In genomic region chr17:78675316-78675616, GRCh38 we compare ENCODE assay signal across 15 cellular contexts.
DNase-seq lines count a peak whose midpoint lies in the region; ATAC-seq, FAIRE-seq and TF ChIP-seq lines count a peak whose summit lies in the region.
"Had no signal": no experiment of that assay in that cellular context is flagged by ENCODE, and none has a peak within 500 bp of the region (broad histone marks: within the 10 kb centered on the region; RNA-seq: fewer than 3 reads in every experiment).

No MANE protein-coding gene starts in this region.

- no peaks in the 10 kb centered on the region for H3F3A ChIP-seq in GM23338 (replicated peaks; ENCODE audit: low read depth)

- H3K9me2 ChIP-seq in GM23338 (ENCODE audit: insufficient read depth): no peaks in the 10 kb centered on the region

- POLR2A ChIA-PET in RWPE1 (lab: Yijun Ruan, JAX; ENCODE audit: low non-redundant PET) (no interaction called here), endothelial cell of umbilical vein (lab: Charles Lee) (no interaction called here)

- H3K4me2 ChIP-seq in GM23338: no peak overlapping the region
- no peak overlapping the region for H3K4me2 ChIP-seq in endothelial cell of umbilical vein (ENCODE audit: insufficient read depth, low read length)

- H2AFZ ChIP-seq in GM23338 (no peak overlapping the region), endothelial cell of umbilical vein (ENCODE audit: low read depth, low read length) (no peak overlapping the region)

- no peaks in the 10 kb centered on the region for H3K27me3 ChIP-seq in GM23338 (ENCODE audit: insufficient read depth)
- no peaks in the 10 kb centered on the region for H3K27me3 ChIP-seq in endothelial cell of umbilical vein (ENCODE audit: control insufficient read depth in 2 of 2, insufficient read depth in 2 of 2, low read length in 2 of 2)
- no peaks in the 10 kb centered on the region for H3K27me3 ChIP-seq in ascending aorta

- DNase-seq in GM23338 (ENCODE audit: low spot score) (no peak), RWPE1 (ENCODE audit: low spot score) (no peak), endothelial cell of umbilical vein (ENCODE audit: low read depth, low spot score) (no peak), ascending aorta (ENCODE audit: low spot score in 2 of 2) (no peak), CD1c-positive myeloid dendritic cell (ENCODE audit: extremely low spot score) (no peak)
- DNase-seq: Calu3, HCEC 1CT, NCI-H1930, NCI-H2171, NCI-H446 treated with DMSO at 0.1 percent for 48 hours, Right ventricle myocardium superior had no signal

- dilution Hi-C loops in endothelial cell of umbilical vein (cut with MboI; ENCODE audit: extremely low pct_ligation_motif_present, low sequenced_read_pairs): no loop called here

- TF ChIP-seq CTCF in GM23338 (conservative IDR thresholded peaks at IDR 0.05; ENCODE audit: low read depth in 2 of 2) (no peak), RWPE1 (conservative IDR thresholded peaks at IDR 0.05; ENCODE audit: low read depth) (no peak), endothelial cell of umbilical vein (IDR thresholded peaks at IDR 0.05; ENCODE audit: extremely low read depth in 1 of 2, insufficient read depth in 1 of 2, low read depth in 1 of 2, low read length in 2 of 2) (no peak), ascending aorta (IDR thresholded peaks at IDR 0.05) (no peak)

- peaks cover 5% of the 10 kb centered on the region; the same call in 2 of the 3 replicates for H3K4me1 Mint-ChIP-seq in GM23338
- H3K4me1 Mint-ChIP-seq in stimulated activated memory B cell treated with anti-CD40 and anti-IgM and Interleukin-4, amounts not matched to agents 10 μg/mL and 1 μg/mL and 100 μg/mL, for 72 hours: peaks cover 13% of the 10 kb centered on the region
- H3K4me1 Mint-ChIP-seq in activated T-helper 17 cell treated with anti-CD3 and anti-CD28 coated beads, Interleukin-2, amount 50 U/mL, for 72 hours: peaks cover 7% of the 10 kb centered on the region

- TSS peak; percentile 9 for BruUV-seq in endothelial cell of umbilical vein (replicated peaks; lab: Mats Ljungman, UMichigan)

- H3K4me1 ChIP-seq in GM23338 (ENCODE audit: insufficient read depth) (no peaks in the 10 kb centered on the region), endothelial cell of umbilical vein (ENCODE audit: control insufficient read depth, extremely low read depth, insufficient read depth, low read length) (peaks cover 5% of the 10 kb centered on the region), ascending aorta (no peaks in the 10 kb centered on the region)

- CTCF ChIA-PET in RWPE1 (lab: Yijun Ruan, JAX) (interaction anchor here (0.6 to 1.6 kb wide), 4 partner anchors 58 to 230 kb away, joined by 3 to 7 read pairs (median 3); no protein-coding TSS in a partner anchor), endothelial cell of umbilical vein (lab: Charles Lee) (interaction anchor here (1.1 to 1.8 kb wide), 2 partner anchors 9 to 11 kb away, joined by 3 to 5 read pairs; no protein-coding TSS in a partner anchor)

- no peak overlapping the region for H3K9ac ChIP-seq in endothelial cell of umbilical vein (replicated peaks; ENCODE audit: extremely low read depth, insufficient read depth, low read length)

- no peaks in the 10 kb centered on the region; the same call in 1 of the 2 replicates for H4K20me1 ChIP-seq in GM23338 (replicated peaks; ENCODE audit: insufficient read depth)
- H4K20me1 ChIP-seq in endothelial cell of umbilical vein (replicated peaks; ENCODE audit: control insufficient read depth, extremely low read depth, insufficient read depth, low read length): no peaks in the 10 kb centered on the region

- TF ChIP-seq POLR2A in endothelial cell of umbilical vein (IDR thresholded peaks at IDR 0.05; ENCODE audit: low read depth, low read length): no peak

- H3K27ac ChIP-seq in GM23338 (ENCODE audit: low read depth): no peak overlapping the region
- H3K27ac ChIP-seq in RWPE1: peak overlapping the region; percentile 98
- no peak overlapping the region for H3K27ac ChIP-seq in endothelial cell of umbilical vein (ENCODE audit: insufficient read depth, low read depth, low read length)
- no peak overlapping the region for H3K27ac ChIP-seq in ascending aorta
- H3K27ac ChIP-seq: SK-N-MC had no signal

- H3K36me3 ChIP-seq in GM23338 (ENCODE audit: insufficient read depth) (no peaks in the 10 kb centered on the region), endothelial cell of umbilical vein (ENCODE audit: control insufficient read depth in 2 of 2, extremely low read depth in 1 of 2, insufficient read depth in 2 of 2, low read length in 2 of 2) (peaks cover 11 to 43% of the 10 kb centered on the region in 2 experiments), ascending aorta (peaks cover 39 to 48% of the 10 kb centered on the region in 2 donors)

- H3K79me2 ChIP-seq in GM23338 (replicated peaks; ENCODE audit: insufficient read depth) (no peaks in the 10 kb centered on the region), endothelial cell of umbilical vein (ENCODE audit: control insufficient read depth, insufficient read depth, low read length) (no peaks in the 10 kb centered on the region)

- peak; percentile 11; the same call in 2 of the 3 replicates for ATAC-seq in GM23338
- ATAC-seq in stimulated activated memory B cell treated with anti-CD40 and anti-IgM and Interleukin-4, amounts not matched to agents 10 μg/mL and 1 μg/mL and 100 μg/mL, for 72 hours: no peak
- no peak for ATAC-seq in activated T-helper 17 cell treated with anti-CD3 and anti-CD28 coated beads, Interleukin-2, amount 50 U/mL, for 72 hours (replicated peaks)

- intact Hi-C loops in endothelial cell of umbilical vein (cut with micrococcal nuclease) (no loop called here), ascending aorta (cut with DNase I) (no loop called here)

- peaks cover 4% of the 10 kb centered on the region for H3K27me3 Mint-ChIP-seq in GM23338 (ENCODE audit: insufficient read depth, low read depth, poor library complexity)
- H3K27me3 Mint-ChIP-seq in stimulated activated memory B cell treated with anti-CD40 and anti-IgM and Interleukin-4, amounts not matched to agents 10 μg/mL and 1 μg/mL and 100 μg/mL, for 72 hours: no peaks in the 10 kb centered on the region
- H3K27me3 Mint-ChIP-seq in activated T-helper 17 cell treated with anti-CD3 and anti-CD28 coated beads, Interleukin-2, amount 50 U/mL, for 72 hours: no peaks in the 10 kb centered on the region
- H3K27me3 Mint-ChIP-seq: CD4-positive, alpha-beta memory T cell had no signal

- no peaks in the 10 kb centered on the region; the same call in 2 of the 3 replicates for H3K9me3 Mint-ChIP-seq in GM23338
- no peaks in the 10 kb centered on the region for H3K9me3 Mint-ChIP-seq in stimulated activated memory B cell treated with anti-CD40 and anti-IgM and Interleukin-4, amounts not matched to agents 10 μg/mL and 1 μg/mL and 100 μg/mL, for 72 hours
- H3K9me3 Mint-ChIP-seq in activated T-helper 17 cell treated with anti-CD3 and anti-CD28 coated beads, Interleukin-2, amount 50 U/mL, for 72 hours: no peaks in the 10 kb centered on the region

- no peaks in the 10 kb centered on the region for H3K9me1 ChIP-seq in endothelial cell of umbilical vein (replicated peaks; ENCODE audit: control insufficient read depth, extremely low read depth, insufficient read depth, low read length)

- peaks cover 11% of the 10 kb centered on the region for H3K36me3 Mint-ChIP-seq in GM23338 (ENCODE audit: low read depth)
- H3K36me3 Mint-ChIP-seq in stimulated activated memory B cell treated with anti-CD40 and anti-IgM and Interleukin-4, amounts not matched to agents 10 μg/mL and 1 μg/mL and 100 μg/mL, for 72 hours: peaks cover 91% of the 10 kb centered on the region
- peaks cover 100% of the 10 kb centered on the region for H3K36me3 Mint-ChIP-seq in activated T-helper 17 cell treated with anti-CD3 and anti-CD28 coated beads, Interleukin-2, amount 50 U/mL, for 72 hours (ENCODE audit: low read depth)

- no peak overlapping the region for H3K4me3 ChIP-seq in GM23338
- H3K4me3 ChIP-seq in endothelial cell of umbilical vein (replicated peaks in 1 of 3; ENCODE audit: insufficient read depth in 1 of 3, low read depth in 1 of 3, low read length in 3 of 3): no peak overlapping the region
- H3K4me3 ChIP-seq in ascending aorta: no peak overlapping the region
- H3K4me3 ChIP-seq: SK-N-MC had no signal

- no peaks in the 10 kb centered on the region for H3K9me3 ChIP-seq in endothelial cell of umbilical vein (replicated peaks; ENCODE audit: control insufficient read depth, insufficient read depth, low read length)
- no peaks in the 10 kb centered on the region for H3K9me3 ChIP-seq in ascending aorta

- no peak for FAIRE-seq in endothelial cell of umbilical vein (lab: Jason Lieb, UNC)

- H3K27ac Mint-ChIP-seq in GM23338: no peak overlapping the region
- H3K27ac Mint-ChIP-seq in stimulated activated memory B cell treated with anti-CD40 and anti-IgM and Interleukin-4, amounts not matched to agents 10 μg/mL and 1 μg/mL and 100 μg/mL, for 72 hours: peak overlapping the region; percentile 40
- no peak overlapping the region for H3K27ac Mint-ChIP-seq in activated T-helper 17 cell treated with anti-CD3 and anti-CD28 coated beads, Interleukin-2, amount 50 U/mL, for 72 hours

- H3K4me3 Mint-ChIP-seq in GM23338: no peak overlapping the region
- no peak overlapping the region for H3K4me3 Mint-ChIP-seq in stimulated activated memory B cell treated with anti-CD40 and anti-IgM and Interleukin-4, amounts not matched to agents 10 μg/mL and 1 μg/mL and 100 μg/mL, for 72 hours
- H3K4me3 Mint-ChIP-seq in activated T-helper 17 cell treated with anti-CD3 and anti-CD28 coated beads, Interleukin-2, amount 50 U/mL, for 72 hours: no peak overlapping the region
- H3K4me3 Mint-ChIP-seq: CD4-positive, alpha-beta memory T cell had no signal

TF ChIP-seq in GM23338, 12 proteins besides CTCF, POLR2A, EP300 and RAD21:
- no peak for TF ChIP-seq POLR2AphosphoS5 (IDR thresholded peaks at IDR 0.05; ENCODE audit: low read depth)

TF ChIP-seq in endothelial cell of umbilical vein, 7 proteins besides CTCF, POLR2A, EP300 and RAD21:
- TF ChIP-seq EZH2 (IDR thresholded peaks at IDR 0.05; ENCODE audit: borderline replicate concordance, low read depth, low read length, severe bottlenecking) (no peak), MAX (IDR thresholded peaks at IDR 0.05; ENCODE audit: insufficient read depth, insufficient read length) (no peak), FOS (IDR thresholded peaks at IDR 0.05; ENCODE audit: borderline replicate concordance, insufficient read depth, low read length) (no peak), POLR2AphosphoS5 (IDR thresholded peaks at IDR 0.05; ENCODE audit: insufficient read depth, low read depth, low read length) (no peak), JUN (IDR thresholded peaks at IDR 0.05; ENCODE audit: borderline replicate concordance, insufficient read depth, insufficient read length, low read depth) (no peak), GATA2 (IDR thresholded peaks at IDR 0.05; ENCODE audit: insufficient read depth, insufficient read length, low read depth, low read length) (no peak), MYC (IDR thresholded peaks at IDR 0.05; ENCODE audit: low read depth, low read length) (no peak)
